19 cellular contexts compared by ENCODE assay signal in genomic region chr12:117112268-117112595, GRCh38. TPM values are rescaled to one million over a fixed set of nuclear protein-coding genes. Genes with fewer than 3 reads are reported as not detected.
DNase-seq lines count a peak whose midpoint lies in the region; ATAC-seq, FAIRE-seq and TF ChIP-seq lines count a peak whose summit lies in the region.
"Had no signal": no experiment of that assay in that cellular context is flagged by ENCODE, and none has a peak within 500 bp of the region (broad histone marks: within the 10 kb centered on the region; RNA-seq: fewer than 3 reads in every experiment).

No MANE protein-coding gene starts in this region.

- H3K27ac ChIP-seq in BLaER1 treated with 17β-estradiol and CSF1 and Interleukin-3, amounts not matched to agents 10 nM and 100 nM: peak overlapping the region in 6 of 11 experiments; percentile 4 to 54 (median 34); a peak in 6 of 22 replicates
- H3K27ac ChIP-seq in K562 (ENCODE audit: extremely low read depth, low read depth, low read length) (no peak overlapping the region), PC-3 (ENCODE audit: low read length) (no peak overlapping the region)
- H3K27ac ChIP-seq: SJSA1 had no signal

- no peaks in the 10 kb centered on the region for H3K9me2 ChIP-seq in Loucy (replicated peaks; ENCODE audit: low read depth, low read length)
- no peaks in the 10 kb centered on the region for H3K9me2 ChIP-seq in PC-3 (replicated peaks; ENCODE audit: low read length)

- no peaks in the 10 kb centered on the region for H3K9me3 Mint-ChIP-seq in neural crest cell

- no peak for TF ChIP-seq POLR2A in K562 (conservative IDR thresholded peaks at IDR 0.05)

- no peaks in the 10 kb centered on the region for H3K36me3 Mint-ChIP-seq in neural crest cell (ENCODE audit: low read depth)
- H3K36me3 Mint-ChIP-seq: CD14-positive monocyte had no signal

- no peak for TF ChIP-seq EP300 in K562 (IDR thresholded peaks at IDR 0.05; ENCODE audit: low read length)

- peak overlapping the region; percentile 43 for H3K27ac Mint-ChIP-seq in neural crest cell (ENCODE audit: unreplicated experiment)

- ATAC-seq in K562 (no peak), PC-3 (no peak)
- ATAC-seq: Right ventricle myocardium inferior had no signal

- H3K79me2 ChIP-seq in Loucy (ENCODE audit: insufficient read depth, low read length) (no peaks in the 10 kb centered on the region), K562 (ENCODE audit: control insufficient read depth, insufficient read depth, low read length) (no peaks in the 10 kb centered on the region), PC-3 (ENCODE audit: low read length) (no peaks in the 10 kb centered on the region)

- in situ Hi-C loops in K562 (cut with MboI): loop anchor here (10.0 kb wide), 1 partner anchor 407 kb away; no protein-coding TSS in a partner anchor

- no peaks in the 10 kb centered on the region for H4K20me1 ChIP-seq in BLaER1 treated with 17β-estradiol and CSF1 and Interleukin-3, amounts not matched to agents 10 nM and 100 nM
- H4K20me1 ChIP-seq in Loucy (ENCODE audit: insufficient read depth, low read length, poor library complexity, severe bottlenecking) (no peaks in the 10 kb centered on the region), K562 (replicated peaks; ENCODE audit: control insufficient read depth, insufficient read depth, low read length) (peaks cover 3% of the 10 kb centered on the region; the same call in 1 of the 2 replicates), PC-3 (ENCODE audit: low read length) (no peaks in the 10 kb centered on the region)

- no peak for DNase-seq in K562 (ENCODE audit: extremely low read depth in 1 of 4, low spot score in 3 of 4)
- DNase-seq in neural crest cell (ENCODE audit: low read depth, low spot score): no peak
- no peak for DNase-seq in anterior cingulate cortex (lab: John Stamatoyannopoulos, UW)
- DNase-seq in PC-3: no peak
- no peak for DNase-seq in GM19240 (ENCODE audit: insufficient read length, low spot score)
- no peak for DNase-seq in GM10248 (ENCODE audit: extremely low spot score)
- DNase-seq: AML-193; EL; GF-D8; MG63; NK-92 treated with Interleukin-12 subunit alpha and Interleukin-12 subunit beta, amount 100 ng/mL, for 24 hours; OCI-M1 had no signal

- H3K4me2 ChIP-seq in BLaER1 treated with 17β-estradiol and CSF1 and Interleukin-3, amounts not matched to agents 10 nM and 100 nM: peak overlapping the region; percentile 70 to 95 (median 87)
- peak overlapping the region; percentile 48 for H3K4me2 ChIP-seq in Loucy (ENCODE audit: low read depth, low read length, poor library complexity, severe bottlenecking)
- H3K4me2 ChIP-seq in K562 (ENCODE audit: insufficient read depth, low read length): no peak overlapping the region
- H3K4me2 ChIP-seq in PC-3 (ENCODE audit: low read length): no peak overlapping the region

- intact Hi-C loops in K562 (cut with micrococcal nuclease): no loop called here
- intact Hi-C loops in PC-3 (cut with micrococcal nuclease): no loop called here

- FAIRE-seq in K562 (lab: Jason Lieb, UNC): peak; percentile 23
- FAIRE-seq: D721Med had no signal

- H3K9me3 ChIP-seq in BLaER1 treated with 17β-estradiol and CSF1 and Interleukin-3, amounts not matched to agents 10 nM and 100 nM (replicated peaks in 1 of 11): no peaks in the 10 kb centered on the region
- H3K9me3 ChIP-seq in Loucy (ENCODE audit: insufficient read depth, low read depth, low read length): no peaks in the 10 kb centered on the region
- H3K9me3 ChIP-seq in K562 (replicated peaks; ENCODE audit: control insufficient read depth, insufficient read depth, low read depth, low read length): no peaks in the 10 kb centered on the region
- H3K9me3 ChIP-seq in PC-3 (ENCODE audit: low read length): no peaks in the 10 kb centered on the region
- H3K9me3 ChIP-seq: HAP-1, MG63, SJSA1 had no signal

- H3F3A ChIP-seq in Loucy (ENCODE audit: low read depth): no peaks in the 10 kb centered on the region
- no peaks in the 10 kb centered on the region for H3F3A ChIP-seq in PC-3 (ENCODE audit: low read length, unreplicated experiment)

- H3K27me3 ChIP-seq in BLaER1 treated with 17β-estradiol and CSF1 and Interleukin-3, amounts not matched to agents 10 nM and 100 nM: no peaks in the 10 kb centered on the region
- H3K27me3 ChIP-seq in Loucy (ENCODE audit: insufficient read depth, low read length, poor library complexity, severe bottlenecking) (no peaks in the 10 kb centered on the region), K562 (ENCODE audit: control insufficient read depth in 2 of 2, insufficient read depth in 2 of 2, low read length in 2 of 2) (peaks cover 4 to 19% of the 10 kb centered on the region in 2 experiments; a peak in 3 of 5 replicates), PC-3 (ENCODE audit: low read length) (0 out of 2 replicates have a peak, but pooled peaks cover 2% of the 10 kb centered on the region)
- H3K27me3 ChIP-seq: MG63 had no signal

- no peak for TF ChIP-seq RAD21 in K562 (CRISPR knock-in tag; conservative IDR thresholded peaks at IDR 0.05 in 1 of 2, IDR thresholded peaks at IDR 0.05 in 1 of 2)

- H3K4me1 Mint-ChIP-seq in neural crest cell: no peaks in the 10 kb centered on the region

- no peaks in the 10 kb centered on the region for H3K9me1 ChIP-seq in K562 (ENCODE audit: control insufficient read depth, insufficient read depth, low read length)

- peaks cover 4% of the 10 kb centered on the region for H3K27me3 Mint-ChIP-seq in neural crest cell (ENCODE audit: low read depth)

- H3K4me3 Mint-ChIP-seq in neural crest cell: no peak overlapping the region

- TF ChIP-seq CTCF in Loucy (conservative IDR thresholded peaks at IDR 0.05; ENCODE audit: low read length) (no peak), K562 (IDR thresholded peaks at IDR 0.05 in 2 of 3, conservative IDR thresholded peaks at IDR 0.05 in 1 of 3; ENCODE audit: insufficient read depth in 2 of 3, low read depth in 1 of 3, low read length in 3 of 3) (no peak), neural crest cell (conservative IDR thresholded peaks at IDR 0.05) (no peak), PC-3 (conservative IDR thresholded peaks at IDR 0.05; ENCODE audit: low read depth, low read length) (no peak), GM10248 (IDR thresholded peaks at IDR 0.05; ENCODE audit: control extremely low read depth, extremely low read depth, low read depth, missing control alignments) (no peak)

- BruUV-seq in K562 (replicated peaks; lab: Mats Ljungman, UMichigan) (no TSS peak), PC-3 (replicated peaks; lab: Mats Ljungman, UMichigan) (no TSS peak)

- no peak overlapping the region for H3K4me3 ChIP-seq in BLaER1 treated with 17β-estradiol and CSF1 and Interleukin-3, amounts not matched to agents 10 nM and 100 nM
- H3K4me3 ChIP-seq in Loucy (ENCODE audit: low read length, poor library complexity, severe bottlenecking) (no peak overlapping the region), K562 (no peak overlapping the region), PC-3 (ENCODE audit: low read length) (no peak overlapping the region)
- H3K4me3 ChIP-seq: HAP-1, MG63, SJSA1 had no signal

- CTCF ChIA-PET in K562 (lab: Yijun Ruan, JAX; ENCODE audit: low intra/inter-chr PET ratio) (no interaction called here), PC-3 (lab: Charles Lee) (no interaction called here), GM10248 (lab: Yijun Ruan, JAX) (interaction anchor here (0.9 to 2.4 kb wide), 7 partner anchors 7 to 88 kb away, joined by 3 to 15 read pairs (median 4); no protein-coding TSS in a partner anchor)

- 59% methylated on average over 3 of the region's 5 CpGs for WGBS in K562 (ENCODE audit: insufficient coverage, low coverage, missing lambda C conversion rate)

- peaks cover 17 to 27% (median 20%) of the 10 kb centered on the region in 10 experiments for H3K4me1 ChIP-seq in BLaER1 treated with 17β-estradiol and CSF1 and Interleukin-3, amounts not matched to agents 10 nM and 100 nM
- H3K4me1 ChIP-seq in Loucy (ENCODE audit: insufficient read depth, low read length, poor library complexity, severe bottlenecking) (peaks cover 14% of the 10 kb centered on the region), K562 (replicated peaks in 1 of 2; ENCODE audit: control insufficient read depth in 2 of 2, insufficient read depth in 2 of 2, low read length in 2 of 2) (peaks cover 6 to 9% of the 10 kb centered on the region in 2 experiments; a peak in 4 of 5 replicates), PC-3 (ENCODE audit: insufficient read depth, low read length) (no peaks in the 10 kb centered on the region)
- H3K4me1 ChIP-seq: HAP-1, SJSA1 had no signal

- no peak overlapping the region for H2AFZ ChIP-seq in Loucy (ENCODE audit: low read length)
- H2AFZ ChIP-seq in K562 (ENCODE audit: low read depth, low read length): no peak overlapping the region
- no peak overlapping the region for H2AFZ ChIP-seq in PC-3 (ENCODE audit: low read length)

- peak overlapping the region in 6 of 11 experiments; percentile 3 to 51 (median 20); a peak in 6 of 22 replicates for H3K9ac ChIP-seq in BLaER1 treated with 17β-estradiol and CSF1 and Interleukin-3, amounts not matched to agents 10 nM and 100 nM
- H3K9ac ChIP-seq in Loucy (ENCODE audit: low read depth, low read length, poor library complexity, severe bottlenecking) (peak overlapping the region; percentile 6), K562 (ENCODE audit: insufficient read depth in 1 of 2, low read depth in 2 of 2, low read length in 2 of 2) (peak overlapping the region in 1 of 2 experiments; percentile 76; a peak in 1 of 4 replicates), PC-3 (ENCODE audit: low read length) (no peak overlapping the region)

- H3K36me3 ChIP-seq in BLaER1 treated with 17β-estradiol and CSF1 and Interleukin-3, amounts not matched to agents 10 nM and 100 nM: no peaks in the 10 kb centered on the region
- H3K36me3 ChIP-seq in Loucy (ENCODE audit: insufficient read depth, low read length): no peaks in the 10 kb centered on the region
- H3K36me3 ChIP-seq in K562 (ENCODE audit: control insufficient read depth, insufficient read depth, low read length): no peaks in the 10 kb centered on the region
- H3K36me3 ChIP-seq in PC-3 (ENCODE audit: low read depth, low read length): no peaks in the 10 kb centered on the region
- H3K36me3 ChIP-seq: HAP-1, MG63, SJSA1 had no signal

- POLR2A ChIA-PET in K562 (lab: Yijun Ruan, JAX): interaction anchor here (0.9 to 1.5 kb wide), 5 partner anchors 10 to 19 kb away, joined by 3 to 10 read pairs (median 5); partner anchors contain the start of gene TESC
- POLR2A ChIA-PET in PC-3 (lab: Charles Lee; ENCODE audit: unreplicated experiment): no interaction called here
- POLR2A ChIA-PET in GM10248 (lab: Yijun Ruan, JAX): interaction anchor here (0.6 kb wide), 1 partner anchor 518 kb away, joined by 4 read pairs; no protein-coding TSS in a partner anchor

RNA-seq across cellular contexts. Expression of gene TESC, which starts 13.0 kb away (rescaled TPM):
- 16.2 and 42.2 TPM in 2 replicates for total RNA-seq in K562 (2011; cell fraction: chromatin; rRNA removed; ENCODE audit: low replicate concordance)
- total RNA-seq in K562 (2011; cell fraction: nucleolus; rRNA removed): 30.9 and 35.9 TPM in 2 replicates
- 12.6 and 19.2 TPM in 2 replicates for total RNA-seq in K562 (2011; cell fraction: nucleoplasm; rRNA removed)
- total RNA-seq in K562 (2014; rRNA removed) (25.2 and 30.4 TPM in 2 replicates), K562 (2014; rRNA removed; fragmentation: Illumina TruSeq; extraction: Trizol) (11.5 and 13.4 TPM in 2 replicates), K562 (2015; rRNA removed; fragmentation: Illumina TruSeq; extraction: Trizol) (11.6 and 12.6 TPM in 2 replicates), K562 (2021) (28.9 and 31.6 TPM in 2 replicates), neural crest cell (0.65 and 0.93 TPM in 2 replicates), PC-3 (2014; rRNA removed) (0.75 and 2.1 TPM in 2 replicates)
- polyA plus RNA-seq in K562 (2011; rRNA removed) (21.7 and 25.3 TPM in 2 replicates), K562 (2014; fragmentation: Illumina TruSeq; extraction: Trizol) (17.8 and 20.7 TPM in 2 replicates), K562 (2014; fragmentation: Nextera tagmentation; extraction: Ambion mirVana) (1 to 10 TPM in 1 of 2 experiments, under 1 TPM in 1; 0.96 to 2.0 TPM), K562 (2014; rRNA removed) (31.8 and 32.9 TPM in 2 replicates)
- polyA plus RNA-seq in K562 (2011; cell fraction: cytosol; rRNA removed): 27.4 and 44.2 TPM in 2 replicates
- 24.7 and 34.1 TPM in 2 replicates for polyA plus RNA-seq in K562 (2011; cell fraction: nucleus; rRNA removed)
- 14.6 and 21.7 TPM in 2 replicates for polyA plus RNA-seq in K562 (2012)
- 9.3 and 10.6 TPM in 2 replicates for polyA minus RNA-seq in K562 (2011; rRNA and poly(A)+ RNA removed)
- polyA minus RNA-seq in K562 (2011; cell fraction: cytosol; rRNA and poly(A)+ RNA removed): 7.7 and 8.3 TPM in 2 replicates
- 18.8 and 20.2 TPM in 2 replicates for polyA minus RNA-seq in K562 (2011; cell fraction: nucleus; rRNA and poly(A)+ RNA removed)
- total RNA-seq: SJSA1 had no signal

Comparison
In these comparisons a context has a peak if more than half of its experiments do, and no peak if none do; other contexts are left out.
1. H3K27ac ChIP-seq: peak in BLaER1 treated with 17β-estradiol and CSF1 and Interleukin-3, amounts not matched to agents 10 nM and 100 nM (6 of 11); none in K562 (single experiment) and PC-3 (single experiment).
2. H3K4me2 ChIP-seq: peak in BLaER1 treated with 17β-estradiol and CSF1 and Interleukin-3, amounts not matched to agents 10 nM and 100 nM (11 of 11) and Loucy (single experiment); none in K562 (single experiment) and PC-3 (single experiment).